In genomic region chr4:3671571-3672464, GRCh38 we compare ENCODE assay signal across 17 cellular contexts.
DNase-seq lines count a peak whose midpoint lies in the region; ATAC-seq and TF ChIP-seq lines count a peak whose summit lies in the region.
"Had no signal": no experiment of that assay in that cellular context is flagged by ENCODE, and none has a peak within 500 bp of the region (broad histone marks: within the 10 kb centered on the region; RNA-seq: fewer than 3 reads in every experiment).

No MANE protein-coding gene starts in this region.

- no peak overlapping the region for H3K4me3 ChIP-seq in PC-9
- H3K4me3 ChIP-seq in lower lobe of right lung, result no peak overlapping the region
- H3K4me3 ChIP-seq: dorsolateral prefrontal cortex, esophagus muscularis mucosa, SK-N-MC had no signal

- no TSS peak for BruUV-seq in PC-9 (replicated peaks; lab: Mats Ljungman, UMichigan)

- no peak overlapping the region for H3K14ac ChIP-seq in H9 (ENCODE audit: insufficient read depth, low read length)

- no peak overlapping the region for H4K5ac ChIP-seq in H9 (ENCODE audit: insufficient read length, low read depth, low read length)

- H3K23ac ChIP-seq in H9 (ENCODE audit: insufficient read length, low read depth, low read length), result no peak overlapping the region

- TF ChIP-seq CTCF in C4-2B (conservative IDR thresholded peaks at IDR 0.05), result no peak
- no peak for TF ChIP-seq CTCF in PC-9 (conservative IDR thresholded peaks at IDR 0.05)
- no peak for TF ChIP-seq CTCF in lower lobe of right lung (IDR thresholded peaks at IDR 0.05)
- no peak for TF ChIP-seq CTCF in activated CD8-positive, alpha-beta T cell treated with anti-CD3 and anti-CD28 coated beads for 36 hours (IDR thresholded peaks at IDR 0.05)
- no peak for TF ChIP-seq CTCF in H9 (conservative IDR thresholded peaks at IDR 0.05)

- no peak overlapping the region for H3K4me3 Mint-ChIP-seq in activated CD8-positive, alpha-beta T cell treated with anti-CD3 and anti-CD28 coated beads for 36 hours
- H3K4me3 Mint-ChIP-seq in H9, result no peak overlapping the region
- H3K4me3 Mint-ChIP-seq: activated naive CD8-positive, alpha-beta T cell treated with anti-CD3 and anti-CD28 coated beads for 36 hours had no signal

- H4K8ac ChIP-seq in H9 (replicated peaks; ENCODE audit: insufficient read length, low read depth, low read length), result no peak overlapping the region

- no peaks in the 10 kb centered on the region for H3K4me1 Mint-ChIP-seq in activated CD8-positive, alpha-beta T cell treated with anti-CD3 and anti-CD28 coated beads for 36 hours (ENCODE audit: low read depth)
- peaks cover 5 to 14% of the 10 kb centered on the region in 2 experiments; a peak in 2 of 4 replicates for H3K4me1 Mint-ChIP-seq in H9
- H3K4me1 Mint-ChIP-seq: activated naive CD8-positive, alpha-beta T cell treated with anti-CD3 and anti-CD28 coated beads for 36 hours had no signal

- H2AK5ac ChIP-seq in H9 (ENCODE audit: insufficient read length, low read length), result no peak overlapping the region

- no peaks in the 10 kb centered on the region for H3K9me2 ChIP-seq in PC-9 (ENCODE audit: insufficient read depth)

- peak; percentile 10 for DNase-seq in EH (ENCODE audit: low read depth)
- DNase-seq in PC-9, result peak in 1 of 2 experiments; percentile 58
- DNase-seq in lower lobe of right lung, result peak; percentile 18
- DNase-seq in activated CD8-positive, alpha-beta T cell treated with anti-CD3 and anti-CD28 coated beads for 36 hours, result no peak
- no peak for DNase-seq in stimulated activated CD4-positive, alpha-beta T cell treated with anti-CD3 and anti-CD28 coated beads, Interleukin-4, amount 100 ng/mL, for 1 hour
- DNase-seq in H9, result no peak
- DNase-seq: activated CD4-positive, alpha-beta T cell treated with anti-CD3 and anti-CD28 coated beads, Interleukin-2, amount 50 U/mL, for 48 hours; activated naive CD8-positive, alpha-beta T cell treated with anti-CD3 and anti-CD28 coated beads for 36 hours; activated T-cell treated with anti-CD3 and anti-CD28 coated beads, Interleukin-2, amount 50 U/mL, for 48 hours; BE2C; H7; NCI-H2171 treated with DMSO at 0.1 percent for 48 hours; substantia nigra had no signal

- no peak overlapping the region for H3T11ph ChIP-seq in H9 (ENCODE audit: low read length)

- no peaks in the 10 kb centered on the region for H3K36me3 Mint-ChIP-seq in activated CD8-positive, alpha-beta T cell treated with anti-CD3 and anti-CD28 coated beads for 36 hours (ENCODE audit: low read depth)
- H3K36me3 Mint-ChIP-seq in H9 (ENCODE audit: insufficient read depth in 1 of 3, low read depth in 3 of 3), result no peaks in the 10 kb centered on the region; a peak in 2 of 7 replicates
- H3K36me3 Mint-ChIP-seq: activated naive CD8-positive, alpha-beta T cell treated with anti-CD3 and anti-CD28 coated beads for 36 hours had no signal

- H3K36me3 ChIP-seq in PC-9 (ENCODE audit: low read depth) (no peaks in the 10 kb centered on the region), lower lobe of right lung (no peaks in the 10 kb centered on the region)
- H3K36me3 ChIP-seq: BE2C, esophagus muscularis mucosa had no signal

- peaks cover 6% of the 10 kb centered on the region for H3K27me3 Mint-ChIP-seq in activated CD8-positive, alpha-beta T cell treated with anti-CD3 and anti-CD28 coated beads for 36 hours
- peaks cover 15% of the 10 kb centered on the region for H3K27me3 Mint-ChIP-seq in H9 (ENCODE audit: low read depth)

- POLR2A ChIA-PET in PC-9 (lab: Charles Lee; ENCODE audit: unreplicated experiment), result no interaction called here
- POLR2A ChIA-PET in activated CD8-positive, alpha-beta T cell treated with anti-CD3 and anti-CD28 coated beads for 36 hours (lab: Charles Lee), result no interaction called here

- no peak for ATAC-seq in lower lobe of right lung
- ATAC-seq in activated CD8-positive, alpha-beta T cell treated with anti-CD3 and anti-CD28 coated beads for 36 hours, result no peak

- no peak overlapping the region for H2BK120ac ChIP-seq in H9 (ENCODE audit: low read depth, low read length, poor library complexity, severe bottlenecking)

- no peak overlapping the region for H3K9ac ChIP-seq in H9 (ENCODE audit: extremely low read depth, insufficient read length, low read length)

- no peak overlapping the region for H3K18ac ChIP-seq in H9 (ENCODE audit: insufficient read length, low read depth, low read length)

- CTCF ChIA-PET in PC-9 (lab: Charles Lee), result no interaction called here
- CTCF ChIA-PET in activated CD8-positive, alpha-beta T cell treated with anti-CD3 and anti-CD28 coated beads for 36 hours (lab: Charles Lee), result no interaction called here

- H4K20me1 ChIP-seq in PC-9 (ENCODE audit: insufficient read depth) (no peaks in the 10 kb centered on the region), H9 (ENCODE audit: control insufficient read depth, insufficient read depth, insufficient read length) (no peaks in the 10 kb centered on the region)

- intact Hi-C loops in PC-9 (cut with micrococcal nuclease; ENCODE audit: unreplicated experiment), result no loop called here
- intact Hi-C loops in lower lobe of right lung (cut with DNase I), result no loop called here
- intact Hi-C loops in activated CD8-positive, alpha-beta T cell treated with anti-CD3 and anti-CD28 coated beads for 36 hours (cut with micrococcal nuclease), result no loop called here

- H3K79me1 ChIP-seq in H9 (ENCODE audit: insufficient read depth, low read depth, low read length, poor library complexity, severe bottlenecking), result no peaks in the 10 kb centered on the region

- H3K79me2 ChIP-seq in PC-9 (ENCODE audit: low read depth) (no peaks in the 10 kb centered on the region), H9 (ENCODE audit: insufficient read depth, low read length) (no peaks in the 10 kb centered on the region)

- H3K4me2 ChIP-seq in PC-9, result 0 out of 2 replicates have a peak overlapping the region, but pooled peaks have one; percentile 16
- H3K4me2 ChIP-seq in H9 (ENCODE audit: insufficient read depth, insufficient read length, low read length), result no peak overlapping the region

- no peak overlapping the region for H3K27ac Mint-ChIP-seq in activated CD8-positive, alpha-beta T cell treated with anti-CD3 and anti-CD28 coated beads for 36 hours
- H3K27ac Mint-ChIP-seq in H9, result no peak overlapping the region
- H3K27ac Mint-ChIP-seq: activated naive CD8-positive, alpha-beta T cell treated with anti-CD3 and anti-CD28 coated beads for 36 hours had no signal

- no peak overlapping the region for H3K56ac ChIP-seq in H9 (ENCODE audit: insufficient read length, low read depth, low read length)

- H2BK12ac ChIP-seq in H9 (ENCODE audit: insufficient read length, low read depth, low read length), result no peak overlapping the region

- peaks cover 3% of the 10 kb centered on the region for H3K9me3 Mint-ChIP-seq in activated CD8-positive, alpha-beta T cell treated with anti-CD3 and anti-CD28 coated beads for 36 hours
- H3K9me3 Mint-ChIP-seq in H9, result peaks cover 7 to 10% of the 10 kb centered on the region in 2 experiments; a peak in 4 of 5 replicates

- H3K23me2 ChIP-seq in H9 (ENCODE audit: insufficient read length, low read depth, low read length, poor library complexity, severe bottlenecking), result no peaks in the 10 kb centered on the region

- H2BK15ac ChIP-seq in H9 (ENCODE audit: low read depth, low read length), result no peak overlapping the region

- H2AFZ ChIP-seq in PC-9, result no peak overlapping the region
- H2AFZ ChIP-seq in H9 (ENCODE audit: low read length), result no peak overlapping the region

- no peak overlapping the region for H3K4ac ChIP-seq in H9 (ENCODE audit: low read depth, low read length)

- H3K27me3 ChIP-seq in PC-9 (ENCODE audit: insufficient read depth, low read depth) (peaks cover 88% of the 10 kb centered on the region), lower lobe of right lung (ENCODE audit: low read depth) (peaks cover 3% of the 10 kb centered on the region), H9 (ENCODE audit: insufficient read depth, low read length) (no peaks in the 10 kb centered on the region; the same call in 1 of the 2 replicates)
- H3K27me3 ChIP-seq: BE2C had no signal

- H3K9me3 ChIP-seq in PC-9 (ENCODE audit: insufficient read depth, low read depth) (no peaks in the 10 kb centered on the region), lower lobe of right lung (peaks cover 7% of the 10 kb centered on the region), H9 (ENCODE audit: control insufficient read depth, low read depth, low read length) (peaks cover 6% of the 10 kb centered on the region)
- H3K9me3 ChIP-seq: BE2C had no signal

- H3F3A ChIP-seq in PC-9 (ENCODE audit: insufficient read depth, low read depth), result no peaks in the 10 kb centered on the region

- H3K27ac ChIP-seq in C4-2B (peak overlapping the region; percentile 49), PC-9 (no peak overlapping the region), lower lobe of right lung (no peak overlapping the region), H9 (ENCODE audit: insufficient read length, low read depth, low read length) (no peak overlapping the region)
- H3K27ac ChIP-seq: dorsolateral prefrontal cortex, esophagus muscularis mucosa, SK-N-MC had no signal

- H3K4me1 ChIP-seq in PC-9 (replicated peaks; ENCODE audit: insufficient read depth) (no peaks in the 10 kb centered on the region), lower lobe of right lung (no peaks in the 10 kb centered on the region), H9 (ENCODE audit: insufficient read depth, low read length) (no peaks in the 10 kb centered on the region)
- H3K4me1 ChIP-seq: BE2C had no signal

- H4K91ac ChIP-seq in H9 (ENCODE audit: insufficient read length, low read depth, low read length), result no peak overlapping the region

- no peak overlapping the region for H2BK5ac ChIP-seq in H9 (ENCODE audit: insufficient read length, low read length)

- WGBS in H9 (ENCODE audit: extremely low coverage, insufficient read length, low lambda C conversion rate), result no CpG with 5 or more reads among the region's 12 CpGs

- H2BK20ac ChIP-seq in H9 (ENCODE audit: low read depth, low read length, poor library complexity, severe bottlenecking), result no peak overlapping the region

Comparison
In these comparisons a context has a peak if more than half of its experiments do, and no peak if none do; other contexts are left out.
1. DNase-seq: peak in EH (single experiment) and lower lobe of right lung (single experiment); none in activated CD8-positive, alpha-beta T cell treated with anti-CD3 and anti-CD28 coated beads for 36 hours (single experiment), stimulated activated CD4-positive, alpha-beta T cell treated with anti-CD3 and anti-CD28 coated beads, Interleukin-4, amount 100 ng/mL, for 1 hour (single experiment) and H9 (single experiment).